In genomic region chr20:3483309-3483708, GRCh38 we compare ENCODE assay signal across 2 cellular contexts.
TF ChIP-seq lines count a peak whose summit lies in the region.

No MANE protein-coding gene starts in this region.

TF ChIP-seq in A549, 52 proteins besides CTCF, POLR2A, EP300 and RAD21 (continued from another document):
- TF ChIP-seq PBX3 (IDR thresholded peaks at IDR 0.05) (no peak), ZFP36 (IDR thresholded peaks at IDR 0.05; ENCODE audit: borderline replicate concordance, partially characterized antibody) (no peak), MAZ (IDR thresholded peaks at IDR 0.05; ENCODE audit: borderline replicate concordance, low read depth, low read length) (no peak), RFX5 (IDR thresholded peaks at IDR 0.05) (no peak), TFCP2L1 (CRISPR knock-in tag; IDR thresholded peaks at IDR 0.05) (no peak), HMGXB4 (CRISPR knock-in tag; IDR thresholded peaks at IDR 0.05; ENCODE audit: borderline replicate concordance) (no peak), HOXB13 (CRISPR knock-in tag; IDR thresholded peaks at IDR 0.05; ENCODE audit: low read depth) (no peak), CEBPB (IDR thresholded peaks at IDR 0.05) (no peak), MYC (IDR thresholded peaks at IDR 0.05; ENCODE audit: borderline replicate concordance, low read length) (no peak), RARB (CRISPR knock-in tag; IDR thresholded peaks at IDR 0.05) (no peak), NR3C1 (IDR thresholded peaks at IDR 0.05) (no peak), HDAC2 (IDR thresholded peaks at IDR 0.05) (no peak)

TF ChIP-seq in HCT116, 20 proteins besides CTCF, POLR2A, EP300 and RAD21 (continued from another document):
- TF ChIP-seq EZH2phosphoT487 (IDR thresholded peaks at IDR 0.05; ENCODE audit: borderline replicate concordance) (no peak), TCF7L2 (IDR thresholded peaks at IDR 0.05; ENCODE audit: borderline replicate concordance, extremely low read depth, insufficient read depth, insufficient read length) (no peak), CEBPB (IDR thresholded peaks at IDR 0.05; ENCODE audit: low read depth) (no peak), REST (IDR thresholded peaks at IDR 0.05; ENCODE audit: low read depth) (no peak), FOSL1 (IDR thresholded peaks at IDR 0.05; ENCODE audit: low read depth) (no peak), ATF3 (IDR thresholded peaks at IDR 0.05) (no peak), YY1 (IDR thresholded peaks at IDR 0.05; ENCODE audit: extremely low read depth, insufficient replicate concordance, low read depth, low read length) (no peak), ZNF274 (IDR thresholded peaks at IDR 0.05; ENCODE audit: low read depth, low read length) (no peak), EGR1 (IDR thresholded peaks at IDR 0.05; ENCODE audit: low read depth) (no peak), ZFX (IDR thresholded peaks at IDR 0.05) (no peak), SRF (IDR thresholded peaks at IDR 0.05; ENCODE audit: low read depth) (no peak), ELF1 (IDR thresholded peaks at IDR 0.05; ENCODE audit: borderline replicate concordance, low read depth) (no peak)
TF ChIP-seq in HCT116: peak in this region for 0.
